ENCODE assay signal across 29 cellular contexts in the genomic region with DNA sequence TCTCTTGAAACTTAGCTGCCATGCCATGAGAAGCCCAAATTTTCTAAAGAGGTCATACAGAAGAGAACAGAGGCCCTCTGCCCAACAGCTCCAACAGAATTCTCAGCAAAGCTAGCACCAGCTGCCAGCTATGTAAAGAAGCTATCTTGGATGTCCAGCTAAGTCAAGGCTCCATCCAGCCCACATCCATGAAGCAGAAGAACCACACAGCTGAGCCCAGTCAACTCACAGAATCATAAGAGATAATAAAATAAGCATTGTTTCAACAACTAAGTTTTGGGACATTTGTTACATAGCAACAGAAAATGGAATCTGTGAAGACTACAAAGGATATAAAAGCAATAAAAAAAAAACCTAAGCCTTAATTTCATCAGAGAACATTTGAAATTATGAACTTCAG.
"Had no signal": no experiment of that assay in that cellular context is flagged by ENCODE, and none has a peak within 500 bp of the region (broad histone marks: within the 10 kb centered on the region; RNA-seq: fewer than 3 reads in every experiment).

No MANE protein-coding gene starts in this region.

- H3K9me3 ChIP-seq: colonic mucosa, gastrocnemius medialis had no signal

- H3K27me3 Mint-ChIP-seq: dendritic cell treated with granulocyte-macrophage colony-stimulating factor and Interleukin-4, amounts not matched to agents 40 ng/mL and 50 ng/mL, for 4 days; effector memory CD8-positive, alpha-beta T cell had no signal

- FAIRE-seq: colon, endometrium, endothelial cell of umbilical vein, frontal cortex had no signal

- ATAC-seq: effector memory CD8-positive, alpha-beta T cell; esophagus mucosa; foreskin keratinocyte; gastrocnemius medialis; gastroesophageal sphincter; heart left ventricle; heart right ventricle had no signal

- H3K27me3 ChIP-seq: colonic mucosa, dorsolateral prefrontal cortex, esophagus muscularis mucosa, esophagus squamous epithelium, foreskin keratinocyte, gastrocnemius medialis, gastroesophageal sphincter, heart left ventricle, heart right ventricle had no signal

- DNase-seq: colonic mucosa; cortex of kidney; dermis blood vessel endothelial cell; dorsolateral prefrontal cortex; effector CD4-positive, alpha-beta T cell; effector CD8-positive, alpha-beta T cell; effector memory CD4-positive, alpha-beta T cell; effector memory CD8-positive, alpha-beta T cell; endodermal cell; erythroblast; esophagus squamous epithelium; foreskin fibroblast; foreskin keratinocyte; foreskin melanocyte; gastrocnemius medialis; glutamatergic neuron; head of caudate nucleus; heart left ventricle; heart right ventricle had no signal

- H3K4me1 ChIP-seq: colonic mucosa, foreskin keratinocyte had no signal

- H3K4me3 ChIP-seq: colonic mucosa, coronary artery, dorsolateral prefrontal cortex, esophagus muscularis mucosa, esophagus squamous epithelium, gastrocnemius medialis, gastroesophageal sphincter, heart left ventricle, heart right ventricle had no signal

- H3K27ac ChIP-seq: colonic mucosa, coronary artery, dorsolateral prefrontal cortex, epithelial cell of prostate, esophagus squamous epithelium, foreskin keratinocyte, gastrocnemius medialis had no signal

- H3K4me1 Mint-ChIP-seq: endodermal cell had no signal

- H3K27ac Mint-ChIP-seq: dendritic cell treated with granulocyte-macrophage colony-stimulating factor and Interleukin-4, amounts not matched to agents 40 ng/mL and 50 ng/mL, for 4 days; effector memory CD8-positive, alpha-beta T cell; endodermal cell had no signal

- H3K36me3 ChIP-seq: colonic mucosa, esophagus muscularis mucosa, esophagus squamous epithelium, gastrocnemius medialis, gastroesophageal sphincter, heart left ventricle, heart right ventricle had no signal

- H3K4me3 Mint-ChIP-seq: dendritic cell treated with granulocyte-macrophage colony-stimulating factor and Interleukin-4, amounts not matched to agents 40 ng/mL and 50 ng/mL, for 4 days; effector memory CD8-positive, alpha-beta T cell; endodermal cell had no signal
